18 cellular contexts compared by ENCODE assay signal in the genomic region with DNA sequence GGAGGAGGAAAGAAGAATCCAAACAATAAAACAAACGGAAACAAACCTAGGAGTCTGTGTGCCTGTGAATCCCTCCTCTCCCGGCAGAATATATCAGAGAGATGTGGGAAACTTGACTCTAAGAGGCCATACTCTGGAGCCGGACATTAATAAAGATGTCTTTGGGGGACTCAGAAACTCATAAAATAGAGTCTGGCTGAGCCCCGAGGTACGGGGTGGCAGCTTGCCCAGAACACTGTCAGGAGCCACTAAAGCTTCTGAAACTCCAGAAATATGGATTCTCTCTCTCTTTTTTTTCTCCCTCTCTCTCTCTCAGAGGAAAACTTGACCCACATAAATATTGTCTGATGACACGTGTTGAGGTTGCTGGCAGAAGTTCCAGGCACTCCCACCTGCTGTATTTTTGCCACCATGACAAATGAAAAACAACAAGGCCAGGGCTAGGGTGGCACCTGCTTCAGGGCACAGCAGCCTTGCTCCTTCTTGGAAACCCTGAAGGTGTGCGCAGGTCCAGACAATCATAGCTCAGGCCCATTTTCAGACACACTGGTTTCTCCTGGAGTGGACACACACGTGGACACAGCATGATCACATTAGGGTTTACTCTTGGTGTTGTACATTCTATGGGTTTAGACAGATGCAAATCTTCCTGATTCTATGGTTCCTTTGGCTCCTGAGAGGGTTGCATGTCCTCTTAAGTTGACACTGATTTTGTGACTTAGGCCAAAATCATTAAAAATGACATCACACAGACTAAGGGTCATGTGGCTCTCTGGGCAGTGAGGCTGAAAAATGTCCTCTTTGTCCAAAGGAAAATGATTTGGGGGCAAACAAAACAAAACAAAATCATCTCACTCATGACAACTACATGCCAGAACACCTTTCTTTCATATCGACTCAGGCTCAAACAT.
"Had no signal": no experiment of that assay in that cellular context is flagged by ENCODE, and none has a peak within 500 bp of the region (broad histone marks: within the 10 kb centered on the region; RNA-seq: fewer than 3 reads in every experiment).

No MANE protein-coding gene starts in this region.

- DNase-seq: activated CD4-positive, alpha-beta T cell treated with anti-CD3 and anti-CD28 coated beads, Interleukin-2, amount 50 U/mL, for 4 hours; activated naive CD4-positive, alpha-beta T cell treated with anti-CD3 and anti-CD28 coated beads, Interleukin-2, amount 50 U/mL, for 16 hours; activated T-cell treated with anti-CD3 and anti-CD28 coated beads, Interleukin-2, amount 50 U/mL, for 1 hour; adrenal gland; body of pancreas; cerebellar nuclear complex; dermis blood vessel endothelial cell; endodermal cell; erythroblast; hippocampal formation; natural killer cell; stimulated activated CD4-positive, alpha-beta T cell treated with anti-CD3 and anti-CD28 coated beads, Interleukin-4, amount 100 ng/mL, for 4 hours; stimulated activated naive CD8-positive, alpha-beta T cell treated with anti-CD3 and anti-CD28 coated beads, Interleukin-15, amount 100 ng/mL, for 72 hours; T-helper 17 cell; testis; upper lobe of right lung had no signal

- H3K9me3 ChIP-seq: adrenal gland, body of pancreas, testis, upper lobe of right lung had no signal

- H3K27me3 Mint-ChIP-seq: T-helper 17 cell had no signal

- H3K27ac Mint-ChIP-seq: endodermal cell; natural killer cell; stimulated activated naive CD8-positive, alpha-beta T cell treated with anti-CD3 and anti-CD28 coated beads, Interleukin-15, amount 100 ng/mL, for 72 hours; T-helper 17 cell had no signal

- ATAC-seq: body of pancreas; natural killer cell; stimulated activated naive CD8-positive, alpha-beta T cell treated with anti-CD3 and anti-CD28 coated beads, Interleukin-15, amount 100 ng/mL, for 72 hours; T-helper 17 cell; upper lobe of right lung had no signal

- H3K27me3 ChIP-seq: adrenal gland, body of pancreas, testis had no signal

- H3K9me3 Mint-ChIP-seq: natural killer cell; stimulated activated naive CD8-positive, alpha-beta T cell treated with anti-CD3 and anti-CD28 coated beads, Interleukin-15, amount 100 ng/mL, for 72 hours had no signal

- H3K4me1 Mint-ChIP-seq: endodermal cell; natural killer cell; stimulated activated naive CD8-positive, alpha-beta T cell treated with anti-CD3 and anti-CD28 coated beads, Interleukin-15, amount 100 ng/mL, for 72 hours; T-helper 17 cell had no signal

- H3K36me3 Mint-ChIP-seq: natural killer cell had no signal

- H3K36me3 ChIP-seq: adrenal gland, upper lobe of right lung had no signal

- H3K4me1 ChIP-seq: adrenal gland, body of pancreas, testis, upper lobe of right lung had no signal

- H3K27ac ChIP-seq: adrenal gland, body of pancreas, testis, upper lobe of right lung had no signal

- H3K4me3 ChIP-seq: adrenal gland, body of pancreas, lung, testis, upper lobe of right lung had no signal

- FAIRE-seq: TTC549 had no signal

- H3K4me3 Mint-ChIP-seq: endodermal cell; natural killer cell; stimulated activated naive CD8-positive, alpha-beta T cell treated with anti-CD3 and anti-CD28 coated beads, Interleukin-15, amount 100 ng/mL, for 72 hours; T-helper 17 cell had no signal
